In the genomic region with DNA sequence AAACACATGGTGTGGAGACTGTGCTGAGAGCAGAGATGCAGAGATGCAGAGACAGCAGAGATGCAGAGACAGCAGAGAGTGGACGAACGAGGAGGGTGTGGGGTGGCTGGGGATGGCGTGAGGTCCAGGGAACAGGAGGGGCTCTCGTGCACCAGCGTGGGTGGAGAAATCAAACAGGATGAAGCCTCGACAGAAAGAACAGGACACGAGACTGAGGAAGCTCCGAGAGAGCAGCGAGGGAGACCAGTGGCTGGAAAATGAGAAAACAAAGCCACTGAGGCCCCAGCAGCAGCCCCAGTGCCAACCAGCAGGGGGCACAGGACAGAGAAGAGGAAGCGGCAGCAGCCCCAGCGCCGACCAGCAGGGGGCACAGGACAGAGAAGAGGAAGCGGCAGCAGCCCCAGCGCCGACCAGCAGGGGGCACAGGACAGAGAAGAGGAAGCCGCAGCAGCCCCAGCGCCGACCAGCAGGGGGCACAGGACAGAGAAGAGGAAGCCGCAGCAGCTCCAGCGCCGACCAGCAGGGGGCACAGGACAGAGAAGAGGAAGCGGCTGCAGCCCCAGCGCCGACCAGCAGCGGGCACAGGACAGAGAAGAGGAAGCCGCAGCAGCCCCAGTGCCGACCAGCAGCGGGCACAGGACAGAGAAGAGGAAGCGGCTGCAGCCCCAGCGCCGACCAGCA, we compare ENCODE assay signal across 12 cellular contexts. TPM values are rescaled to one million over a fixed set of nuclear protein-coding genes. Genes with fewer than 3 reads are reported as not detected.
DNase-seq lines count a peak whose midpoint lies in the region; ATAC-seq, FAIRE-seq and TF ChIP-seq lines count a peak whose summit lies in the region.
"Not testable (repeated sequence)": the region's sequence is repeated elsewhere in the genome, so short reads cannot be mapped to it uniquely, and the experiment has no call there.
"Had no signal": no experiment of that assay in that cellular context is flagged by ENCODE, and none has a peak within 500 bp of the region (broad histone marks: within the 10 kb centered on the region; RNA-seq: fewer than 3 reads in every experiment).

No MANE protein-coding gene starts in this region.

- H3K4me3 Mint-ChIP-seq in Calu3 (ENCODE audit: low read depth, unreplicated experiment); activated T-helper 1 cell treated with anti-CD3 and anti-CD28 coated beads, Interleukin-12 subunit alpha, Interleukin-12 subunit beta, Interleukin-2, Interleukin-4 antibody, amounts not matched to agents 30 ng/mL and 10 ng/mL and 1 ng/mL, durations not matched to agents 14 hours and 24 hours and 36 hours: not testable (repeated sequence)
- H3K4me3 Mint-ChIP-seq in effector memory CD8-positive, alpha-beta T cell, result peak overlapping the region; percentile 31 to 37

- H3K9me3 Mint-ChIP-seq in Calu3 (ENCODE audit: low read depth, unreplicated experiment), result peaks cover 19% of the 10 kb centered on the region
- H3K9me3 Mint-ChIP-seq in activated T-helper 1 cell treated with anti-CD3 and anti-CD28 coated beads, Interleukin-12 subunit alpha, Interleukin-12 subunit beta, Interleukin-2, Interleukin-4 antibody, amounts not matched to agents 30 ng/mL and 10 ng/mL and 1 ng/mL, durations not matched to agents 14 hours and 24 hours and 36 hours; effector memory CD8-positive, alpha-beta T cell: not testable (repeated sequence)

- not testable (repeated sequence) for H4K20me1 ChIP-seq in KMS-11 (ENCODE audit: insufficient read depth)

- H3K27ac Mint-ChIP-seq in Calu3 (ENCODE audit: unreplicated experiment), result peak overlapping the region; percentile 76
- not testable (repeated sequence) for H3K27ac Mint-ChIP-seq in activated T-helper 1 cell treated with anti-CD3 and anti-CD28 coated beads, Interleukin-12 subunit alpha, Interleukin-12 subunit beta, Interleukin-2, Interleukin-4 antibody, amounts not matched to agents 30 ng/mL and 10 ng/mL and 1 ng/mL, durations not matched to agents 14 hours and 24 hours and 36 hours
- H3K27ac Mint-ChIP-seq in effector memory CD8-positive, alpha-beta T cell, result peak overlapping the region in 1 of 2 donors; percentile 57

- DNase-seq in Calu3 (peak; percentile 36), kidney (peak; percentile 79)
- DNase-seq in activated CD4-positive, alpha-beta T cell treated with anti-CD3 and anti-CD28 coated beads for 1 hour, result peak; percentile 30
- DNase-seq in activated T-helper 1 cell treated with anti-CD3 and anti-CD28 coated beads, Interleukin-12 subunit alpha, Interleukin-12 subunit beta, Interleukin-2, Interleukin-4 antibody, amounts not matched to agents 30 ng/mL and 10 ng/mL and 1 ng/mL, durations not matched to agents 14 hours and 24 hours and 36 hours (ENCODE audit: low spot score), result peak; percentile 56
- not testable (repeated sequence) for DNase-seq in effector memory CD8-positive, alpha-beta T cell
- peak; percentile 62 to 80 for DNase-seq in stimulated activated CD4-positive, alpha-beta T cell treated with anti-CD3 and anti-CD28 coated beads, Interleukin-12 subunit alpha, Interleukin-12 subunit beta, amount 100 ng/mL, for 24 hours (ENCODE audit: low read depth in 2 of 2)
- DNase-seq in stimulated activated naive CD8-positive, alpha-beta T cell treated with anti-CD3 and anti-CD28 coated beads, Interleukin-15, Interleukin-2, amounts not matched to agents 100 U/mL and 50 U/mL, for 24 hours, result peak; percentile 85

- intact Hi-C loops in Calu3 (cut with micrococcal nuclease; ENCODE audit: unreplicated experiment); activated T-helper 1 cell treated with anti-CD3 and anti-CD28 coated beads, Interleukin-12 subunit alpha, Interleukin-12 subunit beta, Interleukin-2, Interleukin-4 antibody, amounts not matched to agents 30 ng/mL and 10 ng/mL and 1 ng/mL, durations not matched to agents 14 hours and 24 hours and 36 hours (cut with micrococcal nuclease); kidney (cut with DNase I): not testable (repeated sequence)

- H3K4me1 Mint-ChIP-seq in Calu3 (ENCODE audit: low read depth, unreplicated experiment), result peaks cover 23% of the 10 kb centered on the region
- H3K4me1 Mint-ChIP-seq in activated T-helper 1 cell treated with anti-CD3 and anti-CD28 coated beads, Interleukin-12 subunit alpha, Interleukin-12 subunit beta, Interleukin-2, Interleukin-4 antibody, amounts not matched to agents 30 ng/mL and 10 ng/mL and 1 ng/mL, durations not matched to agents 14 hours and 24 hours and 36 hours (ENCODE audit: low read depth); effector memory CD8-positive, alpha-beta T cell (ENCODE audit: low read depth in 2 of 2): not testable (repeated sequence)

- H3K4me2 ChIP-seq in KMS-11, result peak overlapping the region; percentile 26; the same call in 1 of the 2 replicates

- H3K79me2 ChIP-seq in KMS-11 (ENCODE audit: insufficient read depth, low read depth), result not testable (repeated sequence)

- not testable (repeated sequence) for FAIRE-seq in kidney (lab: Jason Lieb, UNC)

- not testable (repeated sequence) for H3K4me1 ChIP-seq in KMS-11 (ENCODE audit: low read depth, poor library complexity, severe bottlenecking); kidney (ENCODE audit: control insufficient read depth in 1 of 2, insufficient read depth in 1 of 2, low read depth in 1 of 2, low read length in 2 of 2)

- H3K9ac ChIP-seq in KMS-11; kidney (ENCODE audit: low read length in 2 of 2): not testable (repeated sequence)

- ATAC-seq in effector memory CD8-positive, alpha-beta T cell (replicated peaks); stimulated activated naive CD8-positive, alpha-beta T cell treated with anti-CD3 and anti-CD28 coated beads, Interleukin-15, Interleukin-2, amounts not matched to agents 100 U/mL and 50 U/mL, for 24 hours: not testable (repeated sequence)

- not testable (repeated sequence) for H3K27ac ChIP-seq in KMS-11; kidney (ENCODE audit: low read depth in 2 of 2, low read length in 2 of 2)

- not testable (repeated sequence) for H3K36me3 ChIP-seq in KMS-11 (ENCODE audit: insufficient read depth)
- peaks cover 5 to 33% of the 10 kb centered on the region in 2 donors for H3K36me3 ChIP-seq in kidney (ENCODE audit: control insufficient read depth in 1 of 2, insufficient read depth in 2 of 2, low read length in 2 of 2)

- H3K9me3 ChIP-seq in kidney (ENCODE audit: control insufficient read depth in 1 of 2, low read length in 2 of 2), result not testable (repeated sequence)

- not testable (repeated sequence) for H3K4me3 ChIP-seq in KMS-11 (IDR thresholded peaks at IDR 0.05; ENCODE audit: insufficient read depth, low read depth, low read length); kidney (ENCODE audit: low read length in 2 of 2)

- CTCF ChIA-PET in Calu3 (lab: Charles Lee), result not testable (repeated sequence)

- H2AFZ ChIP-seq in KMS-11 (ENCODE audit: low read depth), result 0 out of 2 replicates have a peak overlapping the region, but pooled peaks have one; percentile 40

- H3K27me3 ChIP-seq in KMS-11 (ENCODE audit: insufficient read depth, low read depth), result peaks cover 14% of the 10 kb centered on the region

- TF ChIP-seq CTCF in Calu3 (IDR thresholded peaks at IDR 0.05; ENCODE audit: unreplicated experiment) (peak; percentile 16), KMS-11 (conservative IDR thresholded peaks at IDR 0.05; ENCODE audit: low read depth, low read length) (peak; percentile 82)
- not testable (repeated sequence) for TF ChIP-seq CTCF in kidney (IDR thresholded peaks at IDR 0.05; ENCODE audit: borderline replicate concordance, extremely low read depth, insufficient read depth)

- not testable (repeated sequence) for BruUV-seq in Calu3 (replicated peaks; lab: Mats Ljungman, UMichigan)

- peaks cover 52% of the 10 kb centered on the region for H3K27me3 Mint-ChIP-seq in Calu3 (ENCODE audit: unreplicated experiment)
- H3K27me3 Mint-ChIP-seq in activated T-helper 1 cell treated with anti-CD3 and anti-CD28 coated beads, Interleukin-12 subunit alpha, Interleukin-12 subunit beta, Interleukin-2, Interleukin-4 antibody, amounts not matched to agents 30 ng/mL and 10 ng/mL and 1 ng/mL, durations not matched to agents 14 hours and 24 hours and 36 hours (ENCODE audit: insufficient read depth); effector memory CD8-positive, alpha-beta T cell: not testable (repeated sequence)

- H3K36me3 Mint-ChIP-seq in Calu3 (ENCODE audit: insufficient read depth, unreplicated experiment), result peaks cover 21% of the 10 kb centered on the region
- not testable (repeated sequence) for H3K36me3 Mint-ChIP-seq in activated T-helper 1 cell treated with anti-CD3 and anti-CD28 coated beads, Interleukin-12 subunit alpha, Interleukin-12 subunit beta, Interleukin-2, Interleukin-4 antibody, amounts not matched to agents 30 ng/mL and 10 ng/mL and 1 ng/mL, durations not matched to agents 14 hours and 24 hours and 36 hours (ENCODE audit: low read depth)
- H3K36me3 Mint-ChIP-seq in effector memory CD8-positive, alpha-beta T cell (ENCODE audit: insufficient read depth), result peaks cover 15% of the 10 kb centered on the region

RNA-seq across cellular contexts. Expression of a gene that starts 27.2 kb away (rescaled TPM):
- total RNA-seq in Calu3 (2022) (not detected in 2 replicates), kidney (not detected)
- total RNA-seq in activated T-helper 1 cell treated with anti-CD3 and anti-CD28 coated beads, Interleukin-12 subunit alpha, Interleukin-12 subunit beta, Interleukin-2, Interleukin-4 antibody, amounts not matched to agents 30 ng/mL and 10 ng/mL and 1 ng/mL, durations not matched to agents 14 hours and 24 hours and 36 hours, result not detected in 2 replicates
- polyA plus RNA-seq in kidney (ENCODE audit: insufficient read depth, low read depth, low replicate concordance), result not detected
- total RNA-seq: adrenal gland; skeletal muscle tissue; T-helper 2 cell treated with Interferon-gamma antibody and Interleukin-4, amounts not matched to agents 100 ng/mL and 5 ng/mL, for 36 hours; upper lobe of left lung had no signal
- polyA plus RNA-seq: adrenal gland had no signal
